In genomic region chr6:28922841-28923317, GRCh38 we compare ENCODE assay signal across 8 cellular contexts. TPM values are rescaled to one million over a fixed set of nuclear protein-coding genes. Genes with fewer than 3 reads are reported as not detected.
DNase-seq lines count a peak whose midpoint lies in the region; ATAC-seq and TF ChIP-seq lines count a peak whose summit lies in the region.

No MANE protein-coding gene starts in this region.

- DNase-seq in EH (ENCODE audit: low read depth) = peak; percentile 62
- peak; percentile 37 for DNase-seq in SKM-1 treated with dmso at 0.1 percent for 144 hours (lab: John Stamatoyannopoulos, UW; ENCODE audit: unreplicated experiment)
- no peak for DNase-seq in breast epithelium (ENCODE audit: low spot score in 2 of 2)
- DNase-seq in inferior parietal cortex (ENCODE audit: extremely low spot score) = peak; percentile 16
- peak in 2 of 3 donors; percentile 15 to 23 for DNase-seq in stimulated activated CD4-positive, alpha-beta T cell treated with anti-CD3 and anti-CD28 coated beads, Interleukin-12 subunit alpha, Interleukin-12 subunit beta, amount 100 ng/mL, for 48 hours (ENCODE audit: low read depth in 2 of 3, low spot score in 1 of 3)
- no peak for DNase-seq in erythroblast (lab: John Stamatoyannopoulos, UW)

- H3K9ac ChIP-seq in HUES64 (ENCODE audit: low read depth, low read length) = peak overlapping the region; percentile 99

- intact Hi-C loops in breast epithelium (cut with DNase I; ENCODE audit: low total_unique reads) = loop anchor here (10.0 kb wide), 1 partner anchor 672 kb away; no protein-coding TSS in a partner anchor

- H3K27ac ChIP-seq in HUES64 (ENCODE audit: low read depth, low read length) (peak overlapping the region; percentile 93), breast epithelium (peak overlapping the region; percentile 92 to 95)

- peak overlapping the region; percentile 98 for H3K4me3 ChIP-seq in HUES64 (ENCODE audit: low read length)
- H3K4me3 ChIP-seq in breast epithelium = peak overlapping the region; percentile 78 to 97 (median 96)

- no peak for TF ChIP-seq POLR2A in breast epithelium (IDR thresholded peaks at IDR 0.05)
- no peak for TF ChIP-seq POLR2A in erythroblast (IDR thresholded peaks at IDR 0.05; ENCODE audit: low read length)

- H3K9me3 ChIP-seq in HUES64 (ENCODE audit: insufficient read depth, low read depth, low read length) (no peaks in the 10 kb centered on the region), breast epithelium (no peaks in the 10 kb centered on the region)

- H3K36me3 ChIP-seq in HUES64 (ENCODE audit: insufficient read depth, low read length) (peaks cover 49% of the 10 kb centered on the region), breast epithelium (no peaks in the 10 kb centered on the region)

- H3K4me1 ChIP-seq in HUES64 (ENCODE audit: insufficient read depth, low read length) (peaks cover 16% of the 10 kb centered on the region), breast epithelium (no peaks in the 10 kb centered on the region)

- H3K27me3 ChIP-seq in HUES64 (ENCODE audit: insufficient read depth, low read length) = no peaks in the 10 kb centered on the region
- no peaks in the 10 kb centered on the region for H3K27me3 ChIP-seq in breast epithelium

- ATAC-seq in GM21381 (IDR thresholded peaks at IDR 0.05; ENCODE audit: unreplicated experiment) = peak; percentile 23

- 1% methylated on average over 33 of the region's 33 CpGs for WGBS in HUES64

- TF ChIP-seq CTCF in breast epithelium (IDR thresholded peaks at IDR 0.05) = no peak

RNA-seq across cellular contexts. Expression of gene TRIM27, which starts 0.9 kb away (rescaled TPM):
- polyA plus RNA-seq in HUES64 (2013, experiment 1 of 2) = 53.2 TPM
- polyA plus RNA-seq in HUES64 (2013, experiment 2 of 2) = 44.4 TPM
- 100 to 1,000 TPM in 1 of 3 donors, 10 to 100 TPM in 2; 38.7 to 106 (median 80.3) TPM for total RNA-seq in breast epithelium

Comparison
In these comparisons a context has a peak if more than half of its experiments do, and no peak if none do; other contexts are left out.
1. DNase-seq: peak in EH (single experiment), SKM-1 treated with dmso at 0.1 percent for 144 hours (single experiment), inferior parietal cortex (single experiment) and stimulated activated CD4-positive, alpha-beta T cell treated with anti-CD3 and anti-CD28 coated beads, Interleukin-12 subunit alpha, Interleukin-12 subunit beta, amount 100 ng/mL, for 48 hours (2 of 3); none in breast epithelium (0 of 2) and erythroblast (0 of 2).